Comparison of ENCODE assay signal across 37 cellular contexts in genomic region chr11:1625541-1625940, GRCh38. TPM values are rescaled to one million over a fixed set of nuclear protein-coding genes. Genes with fewer than 3 reads are reported as not detected.
"Had no signal": no experiment of that assay in that cellular context is flagged by ENCODE, and none has a peak within 500 bp of the region (broad histone marks: within the 10 kb centered on the region; RNA-seq: fewer than 3 reads in every experiment).

No MANE protein-coding gene starts in this region.

- H3K4me1 Mint-ChIP-seq: activated CD8-positive, alpha-beta memory T cell treated with anti-CD3 and anti-CD28 coated beads, Interleukin-2, amount 10 ng/mL, durations not matched to agents 7 days and 5 days had no signal

- H3K9me3 ChIP-seq: adrenal gland, ascending aorta, breast epithelium, esophagus muscularis mucosa, gastrocnemius medialis had no signal

- H3K9me3 Mint-ChIP-seq: activated CD4-positive, alpha-beta memory T cell treated with anti-CD3 and anti-CD28 coated beads for 36 hours; activated CD4-positive, alpha-beta T cell treated with anti-CD3 and anti-CD28 coated beads, Interleukin-2, amount 10 ng/mL, durations not matched to agents 24 days and 14 days; activated T-helper 1 cell treated with anti-CD3 and anti-CD28 coated beads, Interleukin-12 subunit alpha, Interleukin-12 subunit beta, Interleukin-2, Interleukin-4 antibody, amounts not matched to agents 30 ng/mL and 10 ng/mL and 1 ng/mL, durations not matched to agents 14 hours and 24 hours and 36 hours; activated T-helper 2 cell treated with anti-CD3 and anti-CD28 coated beads, Interferon-gamma antibody, Interleukin-2, Interleukin-4, amounts not matched to agents 10 μg/mL and 5 μg/mL and 100 μg/mL, durations not matched to agents 14 hours and 24 hours and 36 hours; brain; dendritic cell treated with granulocyte-macrophage colony-stimulating factor and Interleukin-4, amounts not matched to agents 40 ng/mL and 50 ng/mL, for 4 days had no signal

- DNase-seq: activated CD4-positive, alpha-beta memory T cell treated with anti-CD3 and anti-CD28 coated beads for 36 hours; activated CD4-positive, alpha-beta T cell treated with anti-CD3 and anti-CD28 coated beads for 36 hours; activated CD4-positive, alpha-beta T cell treated with anti-CD3 and anti-CD28 coated beads, Interleukin-2, amount 10 ng/mL, durations not matched to agents 24 days and 14 days; activated CD4-positive, CD25-positive, alpha-beta regulatory T cell; activated CD4-positive, CD25-positive, alpha-beta regulatory T cell treated with anti-CD3 and anti-CD28 coated beads, Interleukin-2, amount 50 U/mL, for 72 hours; activated CD8-positive, alpha-beta memory T cell treated with anti-CD3 and anti-CD28 coated beads, Interleukin-2, amount 10 ng/mL, durations not matched to agents 7 days and 5 days; activated CD8-positive, alpha-beta memory T cell treated with anti-CD3 and anti-CD28 coated beads, Interleukin-2, amount 50 U/mL, for 4 hours; activated CD8-positive, alpha-beta T cell treated with anti-CD3 and anti-CD28 coated beads, Interleukin-2, amount 10 ng/mL, durations not matched to agents 7 days and 5 days; activated gamma-delta T cell treated with Interleukin-2 at 50 U/mL for 16 hours; activated naive CD4-positive, alpha-beta T cell treated with anti-CD3 and anti-CD28 coated beads, Interleukin-2, amount 50 U/mL, for 16 hours; activated naive CD4-positive, alpha-beta T cell treated with Interleukin-2 at 50 U/mL for 16 hours; activated T-cell treated with anti-CD3 and anti-CD28 coated beads, Interleukin-2, amount 50 U/mL, for 1 hour; activated T-cell treated with anti-CD3 and anti-CD28 coated beads, Interleukin-2, amount 50 U/mL, for 48 hours; adrenal gland; amygdala; central memory CD4-positive, alpha-beta T cell; cerebellar nuclear complex; dorsolateral prefrontal cortex; effector memory CD4-positive, alpha-beta T cell; endodermal cell; foreskin keratinocyte; gastrocnemius medialis; glutamatergic neuron; T-helper 2 cell had no signal

- H3K4me3 ChIP-seq: adrenal gland, ascending aorta, breast epithelium, cardiac muscle cell, coronary artery, dorsolateral prefrontal cortex, esophagus muscularis mucosa, gastrocnemius medialis had no signal

- H3K27ac Mint-ChIP-seq: activated CD4-positive, alpha-beta memory T cell treated with anti-CD3 and anti-CD28 coated beads for 36 hours; activated CD4-positive, alpha-beta T cell treated with anti-CD3 and anti-CD28 coated beads for 36 hours; activated CD4-positive, alpha-beta T cell treated with anti-CD3 and anti-CD28 coated beads, Interleukin-2, amount 10 ng/mL, durations not matched to agents 24 days and 14 days; activated CD8-positive, alpha-beta memory T cell treated with anti-CD3 and anti-CD28 coated beads, Interleukin-2, amount 10 ng/mL, durations not matched to agents 7 days and 5 days; activated CD8-positive, alpha-beta T cell treated with anti-CD3 and anti-CD28 coated beads, Interleukin-2, amount 10 ng/mL, durations not matched to agents 7 days and 5 days; activated naive CD8-positive, alpha-beta T cell; activated T-helper 1 cell treated with anti-CD3 and anti-CD28 coated beads, Interleukin-12 subunit alpha, Interleukin-12 subunit beta, Interleukin-2, Interleukin-4 antibody, amounts not matched to agents 30 ng/mL and 10 ng/mL and 1 ng/mL, durations not matched to agents 14 hours and 24 hours and 36 hours; activated T-helper 2 cell treated with anti-CD3 and anti-CD28 coated beads, Interferon-gamma antibody, Interleukin-2, Interleukin-4, amounts not matched to agents 10 μg/mL and 5 μg/mL and 100 μg/mL, durations not matched to agents 14 hours and 24 hours and 36 hours; brain; dendritic cell treated with granulocyte-macrophage colony-stimulating factor and Interleukin-4, amounts not matched to agents 40 ng/mL and 50 ng/mL, for 4 days; endodermal cell had no signal

- ATAC-seq: activated CD4-positive, alpha-beta T cell treated with anti-CD3 and anti-CD28 coated beads for 36 hours; activated CD8-positive, alpha-beta memory T cell treated with anti-CD3 and anti-CD28 coated beads, Interleukin-2, amount 10 ng/mL, durations not matched to agents 7 days and 5 days; activated CD8-positive, alpha-beta T cell treated with anti-CD3 and anti-CD28 coated beads, Interleukin-2, amount 10 ng/mL, durations not matched to agents 7 days and 5 days; foreskin keratinocyte; gastrocnemius medialis had no signal

- H3K4me1 ChIP-seq: adrenal gland, ascending aorta, breast epithelium, foreskin keratinocyte, gastrocnemius medialis had no signal

- H3K36me3 ChIP-seq: adrenal gland, ascending aorta, breast epithelium, cardiac muscle cell, esophagus muscularis mucosa, gastrocnemius medialis had no signal

- H3K4me3 Mint-ChIP-seq: activated CD4-positive, alpha-beta memory T cell treated with anti-CD3 and anti-CD28 coated beads for 36 hours; activated CD4-positive, alpha-beta T cell treated with anti-CD3 and anti-CD28 coated beads for 36 hours; activated CD4-positive, alpha-beta T cell treated with anti-CD3 and anti-CD28 coated beads, Interleukin-2, amount 10 ng/mL, durations not matched to agents 24 days and 14 days; activated CD8-positive, alpha-beta memory T cell treated with anti-CD3 and anti-CD28 coated beads, Interleukin-2, amount 10 ng/mL, durations not matched to agents 7 days and 5 days; activated CD8-positive, alpha-beta T cell treated with anti-CD3 and anti-CD28 coated beads, Interleukin-2, amount 10 ng/mL, durations not matched to agents 7 days and 5 days; activated naive CD8-positive, alpha-beta T cell; activated T-helper 1 cell treated with anti-CD3 and anti-CD28 coated beads, Interleukin-12 subunit alpha, Interleukin-12 subunit beta, Interleukin-2, Interleukin-4 antibody, amounts not matched to agents 30 ng/mL and 10 ng/mL and 1 ng/mL, durations not matched to agents 14 hours and 24 hours and 36 hours; brain; dendritic cell treated with granulocyte-macrophage colony-stimulating factor and Interleukin-4, amounts not matched to agents 40 ng/mL and 50 ng/mL, for 4 days; endodermal cell had no signal

- H3K27ac ChIP-seq: adrenal gland, ascending aorta, breast epithelium, cardiac muscle cell, coronary artery, dorsolateral prefrontal cortex, esophagus muscularis mucosa, foreskin keratinocyte, gastrocnemius medialis had no signal

- H3K27me3 ChIP-seq: ascending aorta, gastrocnemius medialis had no signal

- H3K36me3 Mint-ChIP-seq: activated CD4-positive, alpha-beta memory T cell treated with anti-CD3 and anti-CD28 coated beads for 36 hours; activated CD8-positive, alpha-beta memory T cell treated with anti-CD3 and anti-CD28 coated beads, Interleukin-2, amount 10 ng/mL, durations not matched to agents 7 days and 5 days; activated naive CD8-positive, alpha-beta T cell; brain had no signal

RNA-seq across cellular contexts. Expression of gene KRTAP5-4, which starts 3.6 kb away (rescaled TPM):
- total RNA-seq: activated CD4-positive, alpha-beta memory T cell treated with anti-CD3 and anti-CD28 coated beads for 36 hours; activated CD4-positive, alpha-beta T cell treated with anti-CD3 and anti-CD28 coated beads for 36 hours; activated CD4-positive, alpha-beta T cell treated with anti-CD3 and anti-CD28 coated beads, Interleukin-2, amount 10 ng/mL, durations not matched to agents 24 days and 14 days; activated CD8-positive, alpha-beta memory T cell treated with anti-CD3 and anti-CD28 coated beads for 36 hours; activated CD8-positive, alpha-beta memory T cell treated with anti-CD3 and anti-CD28 coated beads, Interleukin-2, amount 10 ng/mL, durations not matched to agents 7 days and 5 days; activated CD8-positive, alpha-beta T cell treated with anti-CD3 and anti-CD28 coated beads, Interleukin-2, amount 10 ng/mL, durations not matched to agents 7 days and 5 days; activated T-helper 1 cell treated with anti-CD3 and anti-CD28 coated beads, Interleukin-12 subunit alpha, Interleukin-12 subunit beta, Interleukin-2, Interleukin-4 antibody, amounts not matched to agents 30 ng/mL and 10 ng/mL and 1 ng/mL, durations not matched to agents 14 hours and 24 hours and 36 hours; activated T-helper 2 cell treated with anti-CD3 and anti-CD28 coated beads, Interferon-gamma antibody, Interleukin-2, Interleukin-4, amounts not matched to agents 10 μg/mL and 5 μg/mL and 100 μg/mL, durations not matched to agents 14 hours and 24 hours and 36 hours; adrenal gland; ascending aorta; breast epithelium; cardiac muscle cell; dorsolateral prefrontal cortex; endodermal cell; epithelial cell of proximal tubule; esophagus muscularis mucosa; foreskin keratinocyte; gastrocnemius medialis; T-helper 1 cell treated with Interleukin-12 subunit alpha and Interleukin-12 subunit beta and Interleukin-4 antibody, amounts not matched to agents 30 ng/mL and 1 ng/mL, for 36 hours had no signal
- polyA plus RNA-seq: adrenal gland, cardiac muscle cell, foreskin keratinocyte had no signal

RNA-seq across cellular contexts. Expression of gene KRTAP5-5, which starts 4.0 kb away (rescaled TPM):
- total RNA-seq: activated CD4-positive, alpha-beta memory T cell treated with anti-CD3 and anti-CD28 coated beads for 36 hours; activated CD4-positive, alpha-beta T cell treated with anti-CD3 and anti-CD28 coated beads for 36 hours; activated CD4-positive, alpha-beta T cell treated with anti-CD3 and anti-CD28 coated beads, Interleukin-2, amount 10 ng/mL, durations not matched to agents 24 days and 14 days; activated CD8-positive, alpha-beta memory T cell treated with anti-CD3 and anti-CD28 coated beads for 36 hours; activated CD8-positive, alpha-beta memory T cell treated with anti-CD3 and anti-CD28 coated beads, Interleukin-2, amount 10 ng/mL, durations not matched to agents 7 days and 5 days; activated CD8-positive, alpha-beta T cell treated with anti-CD3 and anti-CD28 coated beads, Interleukin-2, amount 10 ng/mL, durations not matched to agents 7 days and 5 days; activated T-helper 1 cell treated with anti-CD3 and anti-CD28 coated beads, Interleukin-12 subunit alpha, Interleukin-12 subunit beta, Interleukin-2, Interleukin-4 antibody, amounts not matched to agents 30 ng/mL and 10 ng/mL and 1 ng/mL, durations not matched to agents 14 hours and 24 hours and 36 hours; activated T-helper 2 cell treated with anti-CD3 and anti-CD28 coated beads, Interferon-gamma antibody, Interleukin-2, Interleukin-4, amounts not matched to agents 10 μg/mL and 5 μg/mL and 100 μg/mL, durations not matched to agents 14 hours and 24 hours and 36 hours; adrenal gland; ascending aorta; breast epithelium; cardiac muscle cell; endodermal cell; epithelial cell of proximal tubule; esophagus muscularis mucosa; foreskin keratinocyte; gastrocnemius medialis; T-helper 1 cell treated with Interleukin-12 subunit alpha and Interleukin-12 subunit beta and Interleukin-4 antibody, amounts not matched to agents 30 ng/mL and 1 ng/mL, for 36 hours had no signal
- polyA plus RNA-seq: adrenal gland, cardiac muscle cell, foreskin keratinocyte had no signal

RNA-seq across cellular contexts. Expression of gene KRTAP5-3, which starts 17.3 kb away (rescaled TPM):
- total RNA-seq: activated CD4-positive, alpha-beta memory T cell treated with anti-CD3 and anti-CD28 coated beads for 36 hours; activated CD4-positive, alpha-beta T cell treated with anti-CD3 and anti-CD28 coated beads for 36 hours; activated CD4-positive, alpha-beta T cell treated with anti-CD3 and anti-CD28 coated beads, Interleukin-2, amount 10 ng/mL, durations not matched to agents 24 days and 14 days; activated CD8-positive, alpha-beta memory T cell treated with anti-CD3 and anti-CD28 coated beads for 36 hours; activated CD8-positive, alpha-beta memory T cell treated with anti-CD3 and anti-CD28 coated beads, Interleukin-2, amount 10 ng/mL, durations not matched to agents 7 days and 5 days; activated CD8-positive, alpha-beta T cell treated with anti-CD3 and anti-CD28 coated beads, Interleukin-2, amount 10 ng/mL, durations not matched to agents 7 days and 5 days; activated T-helper 1 cell treated with anti-CD3 and anti-CD28 coated beads, Interleukin-12 subunit alpha, Interleukin-12 subunit beta, Interleukin-2, Interleukin-4 antibody, amounts not matched to agents 30 ng/mL and 10 ng/mL and 1 ng/mL, durations not matched to agents 14 hours and 24 hours and 36 hours; activated T-helper 2 cell treated with anti-CD3 and anti-CD28 coated beads, Interferon-gamma antibody, Interleukin-2, Interleukin-4, amounts not matched to agents 10 μg/mL and 5 μg/mL and 100 μg/mL, durations not matched to agents 14 hours and 24 hours and 36 hours; adrenal gland; ascending aorta; breast epithelium; cardiac muscle cell; dorsolateral prefrontal cortex; endodermal cell; epithelial cell of proximal tubule; esophagus muscularis mucosa; foreskin keratinocyte; gastrocnemius medialis; T-helper 1 cell treated with Interleukin-12 subunit alpha and Interleukin-12 subunit beta and Interleukin-4 antibody, amounts not matched to agents 30 ng/mL and 1 ng/mL, for 36 hours had no signal
- polyA plus RNA-seq: adrenal gland, cardiac muscle cell, foreskin keratinocyte had no signal

RNA-seq across cellular contexts. Expression of gene KRTAP5-2, which starts 27.4 kb away (rescaled TPM):
- total RNA-seq: activated CD4-positive, alpha-beta memory T cell treated with anti-CD3 and anti-CD28 coated beads for 36 hours; activated CD4-positive, alpha-beta T cell treated with anti-CD3 and anti-CD28 coated beads for 36 hours; activated CD4-positive, alpha-beta T cell treated with anti-CD3 and anti-CD28 coated beads, Interleukin-2, amount 10 ng/mL, durations not matched to agents 24 days and 14 days; activated CD8-positive, alpha-beta memory T cell treated with anti-CD3 and anti-CD28 coated beads for 36 hours; activated CD8-positive, alpha-beta memory T cell treated with anti-CD3 and anti-CD28 coated beads, Interleukin-2, amount 10 ng/mL, durations not matched to agents 7 days and 5 days; activated CD8-positive, alpha-beta T cell treated with anti-CD3 and anti-CD28 coated beads, Interleukin-2, amount 10 ng/mL, durations not matched to agents 7 days and 5 days; activated T-helper 1 cell treated with anti-CD3 and anti-CD28 coated beads, Interleukin-12 subunit alpha, Interleukin-12 subunit beta, Interleukin-2, Interleukin-4 antibody, amounts not matched to agents 30 ng/mL and 10 ng/mL and 1 ng/mL, durations not matched to agents 14 hours and 24 hours and 36 hours; activated T-helper 2 cell treated with anti-CD3 and anti-CD28 coated beads, Interferon-gamma antibody, Interleukin-2, Interleukin-4, amounts not matched to agents 10 μg/mL and 5 μg/mL and 100 μg/mL, durations not matched to agents 14 hours and 24 hours and 36 hours; adrenal gland; ascending aorta; breast epithelium; cardiac muscle cell; endodermal cell; epithelial cell of proximal tubule; esophagus muscularis mucosa; foreskin keratinocyte; gastrocnemius medialis; T-helper 1 cell treated with Interleukin-12 subunit alpha and Interleukin-12 subunit beta and Interleukin-4 antibody, amounts not matched to agents 30 ng/mL and 1 ng/mL, for 36 hours had no signal
- polyA plus RNA-seq: adrenal gland, cardiac muscle cell, foreskin keratinocyte had no signal

RNA-seq across cellular contexts. Expression of gene KRTAP5-1, which starts 40.5 kb away (rescaled TPM):
- total RNA-seq: activated CD4-positive, alpha-beta memory T cell treated with anti-CD3 and anti-CD28 coated beads for 36 hours; activated CD4-positive, alpha-beta T cell treated with anti-CD3 and anti-CD28 coated beads for 36 hours; activated CD4-positive, alpha-beta T cell treated with anti-CD3 and anti-CD28 coated beads, Interleukin-2, amount 10 ng/mL, durations not matched to agents 24 days and 14 days; activated CD8-positive, alpha-beta memory T cell treated with anti-CD3 and anti-CD28 coated beads for 36 hours; activated CD8-positive, alpha-beta memory T cell treated with anti-CD3 and anti-CD28 coated beads, Interleukin-2, amount 10 ng/mL, durations not matched to agents 7 days and 5 days; activated CD8-positive, alpha-beta T cell treated with anti-CD3 and anti-CD28 coated beads, Interleukin-2, amount 10 ng/mL, durations not matched to agents 7 days and 5 days; activated T-helper 1 cell treated with anti-CD3 and anti-CD28 coated beads, Interleukin-12 subunit alpha, Interleukin-12 subunit beta, Interleukin-2, Interleukin-4 antibody, amounts not matched to agents 30 ng/mL and 10 ng/mL and 1 ng/mL, durations not matched to agents 14 hours and 24 hours and 36 hours; activated T-helper 2 cell treated with anti-CD3 and anti-CD28 coated beads, Interferon-gamma antibody, Interleukin-2, Interleukin-4, amounts not matched to agents 10 μg/mL and 5 μg/mL and 100 μg/mL, durations not matched to agents 14 hours and 24 hours and 36 hours; adrenal gland; ascending aorta; breast epithelium; cardiac muscle cell; dorsolateral prefrontal cortex; endodermal cell; epithelial cell of proximal tubule; esophagus muscularis mucosa; foreskin keratinocyte; gastrocnemius medialis; T-helper 1 cell treated with Interleukin-12 subunit alpha and Interleukin-12 subunit beta and Interleukin-4 antibody, amounts not matched to agents 30 ng/mL and 1 ng/mL, for 36 hours had no signal
- polyA plus RNA-seq: cardiac muscle cell, foreskin keratinocyte had no signal
